9 cellular contexts compared by ENCODE assay signal in genomic region chr10:31157125-31157983, GRCh38.
DNase-seq lines count a peak whose midpoint lies in the region; TF ChIP-seq lines count a peak whose summit lies in the region.
"Had no signal": no experiment of that assay in that cellular context is flagged by ENCODE, and none has a peak within 500 bp of the region (broad histone marks: within the 10 kb centered on the region; RNA-seq: fewer than 3 reads in every experiment).

No MANE protein-coding gene starts in this region.

- TF ChIP-seq CTCF in AG04450 (IDR thresholded peaks at IDR 0.05; ENCODE audit: low read depth, low read length): no peak

- DNase-seq in AG04450 (ENCODE audit: low read depth, low spot score): peak; percentile 48
- peak; percentile 9 for DNase-seq in NCI-H128 (lab: John Stamatoyannopoulos, UW; ENCODE audit: unreplicated experiment)
- DNase-seq in dedifferentiated amniotic fluid mesenchymal stem cell (ENCODE audit: extremely low spot score): peak; percentile 41
- DNase-seq in mucosa of gallbladder (ENCODE audit: low spot score): peak; percentile 25
- no peak for DNase-seq in NOMO-1 treated with dmso at 0.1 percent for 144 hours (lab: John Stamatoyannopoulos, UW; ENCODE audit: unreplicated experiment)
- no peak for DNase-seq in NOMO-1 treated with DMSO at 0.1 percent for 48 hours (lab: John Stamatoyannopoulos, UW; ENCODE audit: unreplicated experiment)
- DNase-seq in germinal center (ENCODE audit: low spot score): no peak
- no peak for DNase-seq in activated gamma-delta T cell treated with Interleukin-2 at 50 U/mL for 16 hours

- CTCF ChIA-PET in AG04450 (lab: Charles Lee): no interaction called here

- POLR2A ChIA-PET in AG04450 (lab: Yijun Ruan, JAX): interaction anchor here (0.6 kb wide), 1 partner anchor 525 kb away, joined by 3 read pairs; no protein-coding TSS in a partner anchor

- H3K27me3 ChIP-seq in AG04450 (ENCODE audit: control insufficient read depth, insufficient read depth, low read length): no peaks in the 10 kb centered on the region
- H3K27me3 ChIP-seq: BLaER1 treated with 17β-estradiol and CSF1 and Interleukin-3, amounts not matched to agents 10 nM and 100 nM had no signal

- no peak overlapping the region for H3K4me3 ChIP-seq in AG04450 (ENCODE audit: low read depth, low read length)
- H3K4me3 ChIP-seq: BLaER1 treated with 17β-estradiol and CSF1 and Interleukin-3, amounts not matched to agents 10 nM and 100 nM had no signal

- H3K9me3 ChIP-seq in AG04450 (ENCODE audit: control insufficient read depth, insufficient read depth, low read length): peaks cover 8% of the 10 kb centered on the region

- peak overlapping the region; percentile 83 for H3K27ac ChIP-seq in AG04450 (ENCODE audit: low read depth, low read length)
- H3K27ac ChIP-seq: BLaER1 treated with 17β-estradiol and CSF1 and Interleukin-3, amounts not matched to agents 10 nM and 100 nM had no signal

Comparison
In these comparisons a context has a peak if more than half of its experiments do, and no peak if none do; other contexts are left out.
1. DNase-seq: peak in AG04450 (single experiment), NCI-H128 (single experiment), dedifferentiated amniotic fluid mesenchymal stem cell (single experiment) and mucosa of gallbladder (single experiment); none in NOMO-1 treated with dmso at 0.1 percent for 144 hours (single experiment), NOMO-1 treated with DMSO at 0.1 percent for 48 hours (single experiment), germinal center (single experiment) and activated gamma-delta T cell treated with Interleukin-2 at 50 U/mL for 16 hours (single experiment).